Comparison of ENCODE assay signal across 8 cellular contexts in genomic region chr19:51691122-51692064, GRCh38. TPM values are rescaled to one million over a fixed set of nuclear protein-coding genes. Genes with fewer than 3 reads are reported as not detected.
DNase-seq lines count a peak whose midpoint lies in the region; ATAC-seq and TF ChIP-seq lines count a peak whose summit lies in the region.

No MANE protein-coding gene starts in this region.

- no peak for DNase-seq in activated CD4-positive, alpha-beta T cell treated with anti-CD3 and anti-CD28 coated beads for 36 hours
- no peak for DNase-seq in activated CD4-positive, alpha-beta T cell treated with anti-CD3 and anti-CD28 coated beads for 48 hours
- no peak for DNase-seq in activated CD4-positive, alpha-beta memory T cell treated with anti-CD3 and anti-CD28 coated beads, Interleukin-2, amount 10 ng/mL, durations not matched to agents 7 days and 5 days
- peak; percentile 32 for DNase-seq in right atrium auricular region (ENCODE audit: low spot score)
- peak; percentile 37 for DNase-seq in skeletal muscle cell (ENCODE audit: low read depth)
- no peak for DNase-seq in islet precursor cell
- no peak for DNase-seq in MM.1S
- DNase-seq in activated CD4-positive, alpha-beta T cell treated with anti-CD3 and anti-CD28 coated beads for 1 hour = no peak

- peak overlapping the region; percentile 90 for H3K4me3 Mint-ChIP-seq in activated CD4-positive, alpha-beta T cell treated with anti-CD3 and anti-CD28 coated beads for 36 hours
- peak overlapping the region; percentile 43 for H3K4me3 Mint-ChIP-seq in activated CD4-positive, alpha-beta memory T cell treated with anti-CD3 and anti-CD28 coated beads, Interleukin-2, amount 10 ng/mL, durations not matched to agents 7 days and 5 days

- peaks cover 4% of the 10 kb centered on the region for H3K36me3 Mint-ChIP-seq in activated CD4-positive, alpha-beta T cell treated with anti-CD3 and anti-CD28 coated beads for 36 hours (ENCODE audit: low read depth)
- H3K36me3 Mint-ChIP-seq in activated CD4-positive, alpha-beta memory T cell treated with anti-CD3 and anti-CD28 coated beads, Interleukin-2, amount 10 ng/mL, durations not matched to agents 7 days and 5 days (ENCODE audit: low read depth) = peaks cover 2% of the 10 kb centered on the region

- H3K4me2 ChIP-seq in MM.1S (ENCODE audit: low read depth, low read length) = no peak overlapping the region

- no peaks in the 10 kb centered on the region for H3K9me3 Mint-ChIP-seq in activated CD4-positive, alpha-beta T cell treated with anti-CD3 and anti-CD28 coated beads for 36 hours (ENCODE audit: low read depth)
- H3K9me3 Mint-ChIP-seq in activated CD4-positive, alpha-beta memory T cell treated with anti-CD3 and anti-CD28 coated beads, Interleukin-2, amount 10 ng/mL, durations not matched to agents 7 days and 5 days = no peaks in the 10 kb centered on the region

- H3K27me3 ChIP-seq in right atrium auricular region (no peaks in the 10 kb centered on the region), MM.1S (replicated peaks; ENCODE audit: insufficient read depth, low read length) (no peaks in the 10 kb centered on the region)

- H3K27ac Mint-ChIP-seq in activated CD4-positive, alpha-beta T cell treated with anti-CD3 and anti-CD28 coated beads for 36 hours = peak overlapping the region; percentile 76
- no peak overlapping the region for H3K27ac Mint-ChIP-seq in activated CD4-positive, alpha-beta memory T cell treated with anti-CD3 and anti-CD28 coated beads, Interleukin-2, amount 10 ng/mL, durations not matched to agents 7 days and 5 days

- H3K4me1 Mint-ChIP-seq in activated CD4-positive, alpha-beta T cell treated with anti-CD3 and anti-CD28 coated beads for 36 hours = peaks cover 15% of the 10 kb centered on the region
- peaks cover 16% of the 10 kb centered on the region for H3K4me1 Mint-ChIP-seq in activated CD4-positive, alpha-beta memory T cell treated with anti-CD3 and anti-CD28 coated beads, Interleukin-2, amount 10 ng/mL, durations not matched to agents 7 days and 5 days

- H3K9me3 ChIP-seq in right atrium auricular region = no peaks in the 10 kb centered on the region
- H3K9me3 ChIP-seq in MM.1S (replicated peaks; ENCODE audit: insufficient read depth, low read length) = no peaks in the 10 kb centered on the region

- no peak overlapping the region for H3K9ac ChIP-seq in MM.1S (ENCODE audit: low read length)

- peak overlapping the region; percentile 97 to 99 for H3K27ac ChIP-seq in right atrium auricular region
- no peak overlapping the region for H3K27ac ChIP-seq in MM.1S (ENCODE audit: low read length)

- no peaks in the 10 kb centered on the region for H3K79me2 ChIP-seq in MM.1S (ENCODE audit: low read length)

- no peak for ATAC-seq in activated CD4-positive, alpha-beta T cell treated with anti-CD3 and anti-CD28 coated beads for 36 hours

- H3K9me2 ChIP-seq in MM.1S (replicated peaks; ENCODE audit: insufficient read depth, low read length) = no peaks in the 10 kb centered on the region

- H3K36me3 ChIP-seq in right atrium auricular region = peaks cover 32% of the 10 kb centered on the region
- H3K36me3 ChIP-seq in MM.1S (replicated peaks; ENCODE audit: insufficient read depth, low read length) = no peaks in the 10 kb centered on the region

- H3K4me3 ChIP-seq in right atrium auricular region (peak overlapping the region; percentile 79 to 100), skeletal muscle cell (ENCODE audit: low read depth, low read length) (peak overlapping the region; percentile 88), MM.1S (ENCODE audit: low read length) (no peak overlapping the region)

- no peak for TF ChIP-seq CTCF in right atrium auricular region (IDR thresholded peaks at IDR 0.05)
- TF ChIP-seq CTCF in MM.1S (IDR thresholded peaks at IDR 0.05; ENCODE audit: low read length) = no peak

- no peak overlapping the region for H2AFZ ChIP-seq in MM.1S (ENCODE audit: low read length)

- H3K4me1 ChIP-seq in right atrium auricular region = peaks cover 0 to 50% of the 10 kb centered on the region in 2 donors
- no peaks in the 10 kb centered on the region for H3K4me1 ChIP-seq in MM.1S (ENCODE audit: low read length)

- intact Hi-C loops in activated CD4-positive, alpha-beta T cell treated with anti-CD3 and anti-CD28 coated beads for 36 hours (cut with DNase I, micrococcal nuclease) = loop anchor here in 1 of 2 experiments (2.0 kb wide), 1 partner anchor 13 kb away; no protein-coding TSS in a partner anchor

- no peaks in the 10 kb centered on the region for H4K20me1 ChIP-seq in MM.1S (ENCODE audit: insufficient read depth, low read length)

- no peaks in the 10 kb centered on the region for H3K27me3 Mint-ChIP-seq in activated CD4-positive, alpha-beta T cell treated with anti-CD3 and anti-CD28 coated beads for 36 hours
- H3K27me3 Mint-ChIP-seq in activated CD4-positive, alpha-beta memory T cell treated with anti-CD3 and anti-CD28 coated beads, Interleukin-2, amount 10 ng/mL, durations not matched to agents 7 days and 5 days = peaks cover 16% of the 10 kb centered on the region

- POLR2A ChIA-PET in activated CD4-positive, alpha-beta T cell treated with anti-CD3 and anti-CD28 coated beads for 36 hours (lab: Charles Lee) = interaction anchor here (0.6 kb wide), 1 partner anchor 11 kb away, joined by 4 read pairs; no protein-coding TSS in a partner anchor
- POLR2A ChIA-PET in activated CD4-positive, alpha-beta memory T cell treated with anti-CD3 and anti-CD28 coated beads, Interleukin-2, amount 10 ng/mL, durations not matched to agents 7 days and 5 days (lab: Charles Lee) = interaction anchor here (0.6 kb wide), 1 partner anchor 1656 kb away, joined by 4 read pairs; no protein-coding TSS in a partner anchor

- CTCF ChIA-PET in activated CD4-positive, alpha-beta T cell treated with anti-CD3 and anti-CD28 coated beads for 36 hours (lab: Charles Lee) = no interaction called here
- CTCF ChIA-PET in activated CD4-positive, alpha-beta memory T cell treated with anti-CD3 and anti-CD28 coated beads, Interleukin-2, amount 10 ng/mL, durations not matched to agents 7 days and 5 days (lab: Charles Lee) = interaction anchor here (0.8 kb wide), 1 partner anchor 30 kb away, joined by 3 read pairs; no protein-coding TSS in a partner anchor

- H3F3A ChIP-seq in MM.1S (ENCODE audit: insufficient read depth, low read length) = no peaks in the 10 kb centered on the region

RNA-seq across cellular contexts. Expression of gene SPACA6, which starts 1.7 kb away (rescaled TPM):
- total RNA-seq in activated CD4-positive, alpha-beta T cell treated with anti-CD3 and anti-CD28 coated beads for 36 hours = 1 to 10 TPM; 8.3 to 9.1 TPM
- 1 to 10 TPM; 5.2 to 6.6 TPM for total RNA-seq in activated CD4-positive, alpha-beta memory T cell treated with anti-CD3 and anti-CD28 coated beads, Interleukin-2, amount 10 ng/mL, durations not matched to agents 7 days and 5 days
- 1 to 10 TPM; 3.7 to 6.4 TPM for total RNA-seq in right atrium auricular region

RNA-seq across cellular contexts. Expression of gene HAS1, which starts 32.4 kb away (rescaled TPM):
- not detected for total RNA-seq in activated CD4-positive, alpha-beta T cell treated with anti-CD3 and anti-CD28 coated beads for 36 hours
- total RNA-seq in activated CD4-positive, alpha-beta memory T cell treated with anti-CD3 and anti-CD28 coated beads, Interleukin-2, amount 10 ng/mL, durations not matched to agents 7 days and 5 days = not detected
- total RNA-seq in right atrium auricular region = 10 to 100 TPM; 27.0 to 52.0 TPM

RNA-seq across cellular contexts. Expression of gene SIGLEC14, which starts 44.8 kb away (rescaled TPM):
- not detected for total RNA-seq in activated CD4-positive, alpha-beta T cell treated with anti-CD3 and anti-CD28 coated beads for 36 hours
- total RNA-seq in activated CD4-positive, alpha-beta memory T cell treated with anti-CD3 and anti-CD28 coated beads, Interleukin-2, amount 10 ng/mL, durations not matched to agents 7 days and 5 days = not detected
- under 1 TPM; 0.26 to 0.31 TPM for total RNA-seq in right atrium auricular region

Comparison
In these comparisons a context has a peak if more than half of its experiments do, and no peak if none do; other contexts are left out.
1. DNase-seq: peak in right atrium auricular region (single experiment) and skeletal muscle cell (single experiment); none in activated CD4-positive, alpha-beta T cell treated with anti-CD3 and anti-CD28 coated beads for 36 hours (single experiment), activated CD4-positive, alpha-beta T cell treated with anti-CD3 and anti-CD28 coated beads for 48 hours (single experiment), activated CD4-positive, alpha-beta memory T cell treated with anti-CD3 and anti-CD28 coated beads, Interleukin-2, amount 10 ng/mL, durations not matched to agents 7 days and 5 days (single experiment), islet precursor cell (single experiment), MM.1S (single experiment) and activated CD4-positive, alpha-beta T cell treated with anti-CD3 and anti-CD28 coated beads for 1 hour (single experiment).
2. RNA of gene HAS1, which starts 32.4 kb away (total RNA-seq): 27.0 to 52.0 TPM in right atrium auricular region; not detected in activated CD4-positive, alpha-beta T cell treated with anti-CD3 and anti-CD28 coated beads for 36 hours and not detected in activated CD4-positive, alpha-beta memory T cell treated with anti-CD3 and anti-CD28 coated beads, Interleukin-2, amount 10 ng/mL, durations not matched to agents 7 days and 5 days; every median in the first group is over 10 times any median in the second.